ENCODE assay signal across 1 cellular context in the genomic region with DNA sequence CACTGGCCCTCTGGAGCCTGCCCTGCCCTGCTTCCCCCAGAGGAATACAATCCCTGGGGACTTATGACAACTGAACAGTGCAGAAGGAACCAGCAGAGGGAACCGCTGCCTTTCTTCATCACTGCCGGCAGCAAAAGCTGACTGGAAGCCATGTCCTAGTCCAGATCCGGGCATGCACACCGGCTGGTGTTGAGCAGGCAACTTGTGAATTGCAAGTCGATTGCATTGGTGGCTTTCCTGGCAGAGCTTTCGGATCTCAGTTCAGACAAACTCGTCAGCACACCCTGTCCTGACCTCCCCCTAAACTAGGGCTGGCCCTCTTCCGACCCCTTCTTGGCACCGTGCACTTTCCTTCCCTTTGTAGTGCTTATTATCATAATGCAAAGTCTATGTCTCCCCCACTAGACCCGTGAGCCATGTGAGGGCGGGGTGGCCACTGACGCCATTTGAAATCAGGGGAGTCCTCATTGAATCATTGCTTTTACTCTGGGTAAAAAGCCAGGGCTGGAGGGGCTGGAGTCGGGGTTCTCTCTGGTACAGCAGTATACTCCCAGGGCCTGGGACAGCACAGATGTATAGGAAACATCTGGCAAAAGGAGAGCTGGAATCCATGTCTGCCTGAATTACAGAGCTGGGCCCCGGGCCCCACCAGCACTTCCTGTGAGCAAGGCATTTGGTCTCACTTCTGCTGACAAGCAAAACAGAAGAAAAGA.
TF ChIP-seq lines count a peak whose summit lies in the region.

No MANE protein-coding gene starts in this region.

TF ChIP-seq in GM12878, 131 proteins besides CTCF, POLR2A, EP300 and RAD21 (continues in another document):
- TF ChIP-seq SUZ12 (IDR thresholded peaks at IDR 0.05; ENCODE audit: unreplicated experiment) (no peak), SMC3 (IDR thresholded peaks at IDR 0.05; ENCODE audit: borderline replicate concordance, low read length) (peak; percentile 20; the same call in 1 of the 2 replicates), PBX3 (IDR thresholded peaks at IDR 0.05; ENCODE audit: insufficient replicate concordance, low read depth, low read length) (no peak), MEF2B (IDR thresholded peaks at IDR 0.05; ENCODE audit: partially characterized antibody, poor library complexity, severe bottlenecking) (peak; percentile 98), CBX5 (IDR thresholded peaks at IDR 0.05; ENCODE audit: low read depth) (no peak), SRF (IDR thresholded peaks at IDR 0.05; ENCODE audit: low read depth in 2 of 2, low read length in 2 of 2) (no peak), ZNF592 (IDR thresholded peaks at IDR 0.05) (no peak), YBX1 (IDR thresholded peaks at IDR 0.05) (no peak), RFX5 (IDR thresholded peaks at IDR 0.05; ENCODE audit: low read depth, low read length) (no peak), CEBPB (IDR thresholded peaks at IDR 0.05; ENCODE audit: borderline replicate concordance in 1 of 2, low read depth in 2 of 2, low read length in 2 of 2) (no peak), KAT2A (conservative IDR thresholded peaks at IDR 0.05; ENCODE audit: control insufficient read depth, low read depth, low read length) (no peak), MAX (IDR thresholded peaks at IDR 0.05; ENCODE audit: low read depth, low read length) (no peak), BACH1 (IDR thresholded peaks at IDR 0.05; ENCODE audit: borderline replicate concordance) (no peak), DPF2 (IDR thresholded peaks at IDR 0.05) (no peak), ZNF207 (IDR thresholded peaks at IDR 0.05; ENCODE audit: borderline replicate concordance) (no peak), RELA (IDR thresholded peaks at IDR 0.05; ENCODE audit: borderline replicate concordance, partially characterized antibody) (no peak), ESRRA (IDR thresholded peaks at IDR 0.05; ENCODE audit: low read length) (no peak), JUND (IDR thresholded peaks at IDR 0.05; ENCODE audit: low read depth, low read length) (no peak), YY1 (IDR thresholded peaks at IDR 0.05; ENCODE audit: low read depth, low read length) (peak; percentile 27; the same call in 1 of the 2 replicates), RBBP5 (conservative IDR thresholded peaks at IDR 0.05) (no peak), IKZF1 (conservative IDR thresholded peaks at IDR 0.05) (0 out of 2 replicates have a peak, but pooled peaks have one; percentile 41), IKZF2 (IDR thresholded peaks at IDR 0.05) (0 out of 4 replicates have a peak, but pooled peaks of 1 of the 2 experiments have one; percentile 14), REST (IDR thresholded peaks at IDR 0.05; ENCODE audit: low read depth, low read length) (no peak), CREB1 (IDR thresholded peaks at IDR 0.05; ENCODE audit: low read depth) (no peak), STAT1 (conservative IDR thresholded peaks at IDR 0.05) (no peak), CUX1 (IDR thresholded peaks at IDR 0.05; ENCODE audit: insufficient replicate concordance, low read depth, low read length) (no peak), PAX5 (IDR thresholded peaks at IDR 0.05; ENCODE audit: borderline replicate concordance, low read depth, low read length) (no peak), E2F8 (IDR thresholded peaks at IDR 0.05; ENCODE audit: low read depth, partially characterized antibody) (no peak), FOS (IDR thresholded peaks at IDR 0.05; ENCODE audit: borderline replicate concordance, extremely low read depth, insufficient read length) (no peak)
- TF ChIP-seq, protein P1, sequence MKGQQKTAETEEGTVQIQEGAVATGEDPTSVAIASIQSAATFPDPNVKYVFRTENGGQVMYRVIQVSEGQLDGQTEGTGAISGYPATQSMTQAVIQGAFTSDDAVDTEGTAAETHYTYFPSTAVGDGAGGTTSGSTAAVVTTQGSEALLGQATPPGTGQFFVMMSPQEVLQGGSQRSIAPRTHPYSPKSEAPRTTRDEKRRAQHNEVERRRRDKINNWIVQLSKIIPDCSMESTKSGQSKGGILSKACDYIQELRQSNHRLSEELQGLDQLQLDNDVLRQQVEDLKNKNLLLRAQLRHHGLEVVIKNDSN (IDR thresholded peaks at IDR 0.05; ENCODE audit: borderline replicate concordance, extremely low read length, insufficient read depth, low read depth, low read length): no peak
- TF ChIP-seq, protein P2, sequence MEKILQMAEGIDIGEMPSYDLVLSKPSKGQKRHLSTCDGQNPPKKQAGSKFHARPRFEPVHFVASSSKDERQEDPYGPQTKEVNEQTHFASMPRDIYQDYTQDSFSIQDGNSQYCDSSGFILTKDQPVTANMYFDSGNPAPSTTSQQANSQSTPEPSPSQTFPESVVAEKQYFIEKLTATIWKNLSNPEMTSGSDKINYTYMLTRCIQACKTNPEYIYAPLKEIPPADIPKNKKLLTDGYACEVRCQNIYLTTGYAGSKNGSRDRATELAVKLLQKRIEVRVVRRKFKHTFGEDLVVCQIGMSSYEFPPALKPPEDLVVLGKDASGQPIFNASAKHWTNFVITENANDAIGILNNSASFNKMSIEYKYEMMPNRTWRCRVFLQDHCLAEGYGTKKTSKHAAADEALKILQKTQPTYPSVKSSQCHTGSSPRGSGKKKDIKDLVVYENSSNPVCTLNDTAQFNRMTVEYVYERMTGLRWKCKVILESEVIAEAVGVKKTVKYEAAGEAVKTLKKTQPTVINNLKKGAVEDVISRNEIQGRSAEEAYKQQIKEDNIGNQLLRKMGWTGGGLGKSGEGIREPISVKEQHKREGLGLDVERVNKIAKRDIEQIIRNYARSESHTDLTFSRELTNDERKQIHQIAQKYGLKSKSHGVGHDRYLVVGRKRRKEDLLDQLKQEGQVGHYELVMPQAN (conservative IDR thresholded peaks at IDR 0.05): no peak
- TF ChIP-seq, protein P3, sequence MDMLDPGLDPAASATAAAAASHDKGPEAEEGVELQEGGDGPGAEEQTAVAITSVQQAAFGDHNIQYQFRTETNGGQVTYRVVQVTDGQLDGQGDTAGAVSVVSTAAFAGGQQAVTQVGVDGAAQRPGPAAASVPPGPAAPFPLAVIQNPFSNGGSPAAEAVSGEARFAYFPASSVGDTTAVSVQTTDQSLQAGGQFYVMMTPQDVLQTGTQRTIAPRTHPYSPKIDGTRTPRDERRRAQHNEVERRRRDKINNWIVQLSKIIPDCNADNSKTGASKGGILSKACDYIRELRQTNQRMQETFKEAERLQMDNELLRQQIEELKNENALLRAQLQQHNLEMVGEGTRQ (IDR thresholded peaks at IDR 0.05; ENCODE audit: borderline replicate concordance, low read depth, low read length): no peak
